33 cellular contexts compared by ENCODE assay signal in genomic region chr6:150088481-150089154, GRCh38. TPM values are rescaled to one million over a fixed set of nuclear protein-coding genes. Genes with fewer than 3 reads are reported as not detected.
DNase-seq lines count a peak whose midpoint lies in the region; ATAC-seq and TF ChIP-seq lines count a peak whose summit lies in the region.
"Had no signal": no experiment of that assay in that cellular context is flagged by ENCODE, and none has a peak within 500 bp of the region (broad histone marks: within the 10 kb centered on the region; RNA-seq: fewer than 3 reads in every experiment).

No MANE protein-coding gene starts in this region.

- H3K4me3 Mint-ChIP-seq in stimulated activated effector memory CD8-positive, alpha-beta T cell treated with anti-CD3 and anti-CD28 coated beads, Interleukin-12 subunit alpha, Interleukin-12 subunit beta, amount 100 ng/mL, for 72 hours: no peak overlapping the region
- H3K4me3 Mint-ChIP-seq: activated naive CD8-positive, alpha-beta T cell treated with anti-CD3 and anti-CD28 coated beads, Interleukin-2, amount 10 ng/mL, durations not matched to agents 7 days and 5 days; CD8-positive, alpha-beta T cell; effector memory CD8-positive, alpha-beta T cell had no signal

- 83 to 93% methylated on average over 10 to 11 of the region's 12 CpGs for WGBS in esophagus squamous epithelium, 2 donors

- no peaks in the 10 kb centered on the region for H3K79me2 ChIP-seq in DND-41 (ENCODE audit: insufficient read depth, low read length)

- H3K9me3 ChIP-seq in DND-41 (ENCODE audit: insufficient read depth, low read length, severe bottlenecking): no peaks in the 10 kb centered on the region
- no peaks in the 10 kb centered on the region for H3K9me3 ChIP-seq in esophagus squamous epithelium
- H3K9me3 ChIP-seq: ascending aorta, BE2C, colonic mucosa, prostate gland, right lobe of liver, SJSA1, spleen, thyroid gland had no signal

- H3K36me3 ChIP-seq in DND-41 (ENCODE audit: insufficient read depth, low read length) (no peaks in the 10 kb centered on the region), esophagus squamous epithelium (no peaks in the 10 kb centered on the region)
- H3K36me3 ChIP-seq: ascending aorta, BE2C, colonic mucosa, prostate gland, right lobe of liver, SJSA1, spleen, thyroid gland had no signal

- no peaks in the 10 kb centered on the region for H3K36me3 Mint-ChIP-seq in stimulated activated effector memory CD8-positive, alpha-beta T cell treated with anti-CD3 and anti-CD28 coated beads, Interleukin-12 subunit alpha, Interleukin-12 subunit beta, amount 100 ng/mL, for 72 hours
- H3K36me3 Mint-ChIP-seq: activated naive CD8-positive, alpha-beta T cell treated with anti-CD3 and anti-CD28 coated beads, Interleukin-2, amount 10 ng/mL, durations not matched to agents 7 days and 5 days; CD8-positive, alpha-beta T cell had no signal

- no peak overlapping the region for H2AFZ ChIP-seq in DND-41 (ENCODE audit: low read depth, low read length)

- H3K9ac ChIP-seq in DND-41 (ENCODE audit: low read depth, low read length): no peak overlapping the region

- peak; percentile 61; the same call in 2 of the 3 replicates for ATAC-seq in DND-41 (ENCODE audit: insufficient read depth, low read depth)
- no peak for ATAC-seq in stimulated activated effector memory CD8-positive, alpha-beta T cell treated with anti-CD3 and anti-CD28 coated beads, Interleukin-12 subunit alpha, Interleukin-12 subunit beta, amount 100 ng/mL, for 72 hours
- ATAC-seq: CD8-positive, alpha-beta T cell; effector memory CD8-positive, alpha-beta T cell; HepG2; left lobe of liver had no signal

- DNase-seq in Ammon's horn (ENCODE audit: low spot score) (peak; percentile 50), DND-41 (no peak), NCI-H510A treated with DMSO at 0.1 percent for 48 hours (lab: John Stamatoyannopoulos, UW) (peak; percentile 50), medulla oblongata (ENCODE audit: extremely low spot score) (peak; percentile 66), esophagus squamous epithelium (lab: John Stamatoyannopoulos, UW) (no peak), NCI-H526 treated with DMSO at 0.1 percent for 48 hours (lab: John Stamatoyannopoulos, UW) (no peak)
- no peak for DNase-seq in stimulated activated effector memory CD8-positive, alpha-beta T cell treated with anti-CD3 and anti-CD28 coated beads, Interleukin-12 subunit alpha, Interleukin-12 subunit beta, amount 100 ng/mL, for 72 hours (ENCODE audit: low spot score in 2 of 2)
- DNase-seq: ACHN; activated CD4-positive, alpha-beta T cell treated with anti-CD3 and anti-CD28 coated beads for 48 hours; activated effector memory CD4-positive, alpha-beta T cell treated with Interleukin-2 at 50 U/mL for 16 hours; activated naive CD8-positive, alpha-beta T cell treated with anti-CD3 and anti-CD28 coated beads, Interleukin-2, amount 10 ng/mL, durations not matched to agents 7 days and 5 days; activated T-cell treated with anti-CD3 and anti-CD28 coated beads, Interleukin-2, amount 50 U/mL, for 1 hour; BE2C; CD8-positive, alpha-beta T cell; colonic mucosa; effector memory CD8-positive, alpha-beta T cell; glutamatergic neuron; HCEC 1CT; Karpas-422; mesenchymal stem cell; NCI-H1436; right lobe of liver; spleen; stimulated activated CD8-positive, alpha-beta memory T cell treated with anti-CD3 and anti-CD28 coated beads, Interleukin-4, amount 100 ng/mL, for 48 hours; T-helper 9 cell; thyroid gland had no signal

- TF ChIP-seq POLR2A in esophagus squamous epithelium (IDR thresholded peaks at IDR 0.05): no peak

- H4K20me1 ChIP-seq in DND-41 (ENCODE audit: insufficient read depth, low read length): peaks cover 17% of the 10 kb centered on the region; the same call in 1 of the 2 replicates

- H3K27ac ChIP-seq in DND-41 (ENCODE audit: low read length) (no peak overlapping the region), esophagus squamous epithelium (no peak overlapping the region)
- H3K27ac ChIP-seq: ascending aorta, colonic mucosa, prostate gland, right lobe of liver, SJSA1, spleen, thyroid gland, VCaP had no signal

- H3K4me3 ChIP-seq in DND-41 (ENCODE audit: low read depth in 1 of 2, low read length in 2 of 2) (no peak overlapping the region), esophagus squamous epithelium (no peak overlapping the region)
- H3K4me3 ChIP-seq: ascending aorta, colonic mucosa, prostate gland, right lobe of liver, SJSA1, spleen, thyroid gland had no signal

- H3K4me1 ChIP-seq in DND-41 (ENCODE audit: insufficient read depth, low read length) (no peaks in the 10 kb centered on the region), esophagus squamous epithelium (peaks cover 0 to 7% (median 0%) of the 10 kb centered on the region in 3 donors)
- H3K4me1 ChIP-seq: ascending aorta, BE2C, colonic mucosa, prostate gland, right lobe of liver, SJSA1, spleen, thyroid gland had no signal

- no peaks in the 10 kb centered on the region for H3K4me1 Mint-ChIP-seq in stimulated activated effector memory CD8-positive, alpha-beta T cell treated with anti-CD3 and anti-CD28 coated beads, Interleukin-12 subunit alpha, Interleukin-12 subunit beta, amount 100 ng/mL, for 72 hours
- H3K4me1 Mint-ChIP-seq: activated naive CD8-positive, alpha-beta T cell treated with anti-CD3 and anti-CD28 coated beads, Interleukin-2, amount 10 ng/mL, durations not matched to agents 7 days and 5 days had no signal

- H3K4me2 ChIP-seq in DND-41 (ENCODE audit: insufficient read depth, low read length): no peak overlapping the region

- intact Hi-C loops in esophagus squamous epithelium (cut with DNase I): loop anchor here (10.0 kb wide), 1 partner anchor 726 kb away; no protein-coding TSS in a partner anchor

- H3K9me3 Mint-ChIP-seq in stimulated activated effector memory CD8-positive, alpha-beta T cell treated with anti-CD3 and anti-CD28 coated beads, Interleukin-12 subunit alpha, Interleukin-12 subunit beta, amount 100 ng/mL, for 72 hours: no peaks in the 10 kb centered on the region
- H3K9me3 Mint-ChIP-seq: activated naive CD8-positive, alpha-beta T cell treated with anti-CD3 and anti-CD28 coated beads, Interleukin-2, amount 10 ng/mL, durations not matched to agents 7 days and 5 days; CD8-positive, alpha-beta T cell; effector memory CD8-positive, alpha-beta T cell had no signal

- TF ChIP-seq CTCF in DND-41 (IDR thresholded peaks at IDR 0.05; ENCODE audit: borderline replicate concordance, extremely low read depth, low read length, poor library complexity, severe bottlenecking): no peak
- no peak for TF ChIP-seq CTCF in esophagus squamous epithelium (IDR thresholded peaks at IDR 0.05)

- H3K27ac Mint-ChIP-seq in stimulated activated effector memory CD8-positive, alpha-beta T cell treated with anti-CD3 and anti-CD28 coated beads, Interleukin-12 subunit alpha, Interleukin-12 subunit beta, amount 100 ng/mL, for 72 hours: no peak overlapping the region
- H3K27ac Mint-ChIP-seq: activated naive CD8-positive, alpha-beta T cell treated with anti-CD3 and anti-CD28 coated beads, Interleukin-2, amount 10 ng/mL, durations not matched to agents 7 days and 5 days; CD8-positive, alpha-beta T cell had no signal

- H3K27me3 ChIP-seq in DND-41 (ENCODE audit: insufficient read depth, low read length, poor library complexity) (peaks cover 51% of the 10 kb centered on the region), esophagus squamous epithelium (peaks cover 0 to 33% (median 0%) of the 10 kb centered on the region in 4 donors)
- H3K27me3 ChIP-seq: ascending aorta, colonic mucosa, right lobe of liver, thyroid gland had no signal

RNA-seq across cellular contexts. Expression of gene ULBP3, which starts 19.7 kb away (rescaled TPM):
- total RNA-seq in esophagus squamous epithelium: 1 to 10 TPM; 2.1 to 5.0 (median 3.3) TPM

RNA-seq across cellular contexts. Expression of gene PPP1R14C, which starts 54.2 kb away (rescaled TPM):
- 10 to 100 TPM in 3 of 4 donors, 1 to 10 TPM in 1; 9.3 to 27.8 (median 21.3) TPM for total RNA-seq in esophagus squamous epithelium
- total RNA-seq: activated naive CD8-positive, alpha-beta T cell treated with anti-CD3 and anti-CD28 coated beads, Interleukin-2, amount 10 ng/mL, durations not matched to agents 7 days and 5 days; ascending aorta; CD8-positive, alpha-beta T cell; HepG2; myocyte; right lobe of liver; SJSA1 had no signal

Comparison
In these comparisons a context has a peak if more than half of its experiments do, and no peak if none do; other contexts are left out.
1. DNase-seq: peak in Ammon's horn (single experiment), NCI-H510A treated with DMSO at 0.1 percent for 48 hours (single experiment) and medulla oblongata (single experiment); none in DND-41 (single experiment), esophagus squamous epithelium (single experiment), NCI-H526 treated with DMSO at 0.1 percent for 48 hours (single experiment) and stimulated activated effector memory CD8-positive, alpha-beta T cell treated with anti-CD3 and anti-CD28 coated beads, Interleukin-12 subunit alpha, Interleukin-12 subunit beta, amount 100 ng/mL, for 72 hours (0 of 2).